9 cellular contexts compared by ENCODE assay signal in the genomic region with DNA sequence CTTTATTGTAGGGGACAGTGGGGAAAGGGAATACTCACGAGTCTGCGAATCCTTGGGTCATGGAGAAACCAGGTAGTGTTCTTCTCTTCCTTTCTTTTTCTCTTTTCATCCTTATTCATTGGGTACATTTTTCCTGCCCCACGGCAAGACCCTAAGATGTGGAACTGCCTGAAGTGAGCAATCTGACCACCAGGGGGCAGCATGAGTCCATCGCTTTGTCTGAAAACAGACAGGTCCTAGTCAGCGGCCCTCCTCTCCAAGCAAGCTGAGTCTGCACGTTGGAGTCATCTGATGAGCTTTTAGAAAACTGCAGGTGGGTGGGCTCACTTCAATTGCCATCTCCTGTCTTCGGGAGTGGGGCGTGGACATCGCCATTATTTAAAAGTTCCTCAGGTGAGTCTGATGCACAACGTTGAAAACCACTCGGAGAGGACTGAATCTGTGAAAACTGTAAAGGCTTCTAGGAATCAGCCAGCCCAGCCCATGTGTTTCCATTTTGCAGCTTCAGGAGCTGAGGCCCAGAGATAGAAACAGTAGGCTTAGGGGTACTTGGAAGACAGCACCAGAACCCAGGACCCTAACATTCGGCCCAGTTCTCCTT. TPM values are rescaled to one million over a fixed set of nuclear protein-coding genes. Genes with fewer than 3 reads are reported as not detected.
DNase-seq lines count a peak whose midpoint lies in the region; ATAC-seq and TF ChIP-seq lines count a peak whose summit lies in the region.
"Had no signal": no experiment of that assay in that cellular context is flagged by ENCODE, and none has a peak within 500 bp of the region (broad histone marks: within the 10 kb centered on the region; RNA-seq: fewer than 3 reads in every experiment).

No MANE protein-coding gene starts in this region.

- peak; percentile 100 for ATAC-seq in GM23338
- peak; percentile 88 for ATAC-seq in activated naive CD8-positive, alpha-beta T cell treated with anti-CD3 and anti-CD28 coated beads, Interleukin-2, amount 10 ng/mL, durations not matched to agents 7 days and 5 days (ENCODE audit: low read depth)

- intact Hi-C loops in Caco-2 (cut with micrococcal nuclease; ENCODE audit: unreplicated experiment) (loop anchor here (1.0 kb wide), 1 partner anchor 21 kb away; no protein-coding TSS in a partner anchor), cardiac septum (cut with DNase I) (loop anchor here (5.0 to 10.0 kb wide), 2 partner anchors 179 to 444 kb away; no protein-coding TSS in a partner anchor), prostate gland (cut with DNase I) (no loop called here), vagina (cut with DNase I) (no loop called here)

- H3K36me3 ChIP-seq in Caco-2 (ENCODE audit: control insufficient read depth, insufficient read depth, low read length) (no peaks in the 10 kb centered on the region), GM23338 (ENCODE audit: insufficient read depth) (no peaks in the 10 kb centered on the region), prostate gland (no peaks in the 10 kb centered on the region), vagina (no peaks in the 10 kb centered on the region)

- H3K27me3 Mint-ChIP-seq in Caco-2 (ENCODE audit: insufficient read depth, unreplicated experiment): peaks cover 24% of the 10 kb centered on the region
- peaks cover 10% of the 10 kb centered on the region for H3K27me3 Mint-ChIP-seq in GM23338 (ENCODE audit: insufficient read depth, low read depth, poor library complexity)
- peaks cover 23% of the 10 kb centered on the region for H3K27me3 Mint-ChIP-seq in activated naive CD8-positive, alpha-beta T cell treated with anti-CD3 and anti-CD28 coated beads, Interleukin-2, amount 10 ng/mL, durations not matched to agents 7 days and 5 days

- no peak overlapping the region for H3K4me2 ChIP-seq in GM23338

- TF ChIP-seq CTCF in Caco-2 (IDR thresholded peaks at IDR 0.05; ENCODE audit: insufficient read depth in 1 of 2, low read depth in 1 of 2, low read length in 1 of 2, severe bottlenecking in 1 of 2, unreplicated experiment in 1 of 2): peak; percentile 94 to 95
- peak; percentile 97 to 98 for TF ChIP-seq CTCF in GM23338 (conservative IDR thresholded peaks at IDR 0.05; ENCODE audit: low read depth in 2 of 2)
- peak; percentile 76 to 93 (median 84) for TF ChIP-seq CTCF in prostate gland (IDR thresholded peaks at IDR 0.05)
- peak; percentile 72 to 89 (median 75) for TF ChIP-seq CTCF in vagina (IDR thresholded peaks at IDR 0.05)

- CTCF ChIA-PET in Caco-2 (lab: Charles Lee): interaction anchor here (0.5 to 2.6 kb wide), 11 partner anchors 8 to 1203 kb away, joined by 3 to 24 read pairs (median 4); partner anchors contain the start of gene CD59

- H2AFZ ChIP-seq in GM23338: peak overlapping the region; percentile 25

- no TSS peak for BruUV-seq in Caco-2 (replicated peaks; lab: Mats Ljungman, UMichigan)

- H3K4me3 Mint-ChIP-seq in Caco-2 (ENCODE audit: unreplicated experiment): no peak overlapping the region
- no peak overlapping the region for H3K4me3 Mint-ChIP-seq in GM23338
- no peak overlapping the region for H3K4me3 Mint-ChIP-seq in activated naive CD8-positive, alpha-beta T cell treated with anti-CD3 and anti-CD28 coated beads, Interleukin-2, amount 10 ng/mL, durations not matched to agents 7 days and 5 days
- H3K4me3 Mint-ChIP-seq: T-helper 1 cell treated with Interleukin-12 subunit alpha and Interleukin-12 subunit beta and Interleukin-4 antibody, amounts not matched to agents 30 μg/mL and 1 μg/mL, for 36 hours had no signal

- no peaks in the 10 kb centered on the region for H3F3A ChIP-seq in GM23338 (replicated peaks; ENCODE audit: low read depth)

- H3K9me3 Mint-ChIP-seq in Caco-2 (ENCODE audit: unreplicated experiment) (no peaks in the 10 kb centered on the region), GM23338 (no peaks in the 10 kb centered on the region)
- no peaks in the 10 kb centered on the region for H3K9me3 Mint-ChIP-seq in activated naive CD8-positive, alpha-beta T cell treated with anti-CD3 and anti-CD28 coated beads, Interleukin-2, amount 10 ng/mL, durations not matched to agents 7 days and 5 days
- H3K9me3 Mint-ChIP-seq: T-helper 1 cell treated with Interleukin-12 subunit alpha and Interleukin-12 subunit beta and Interleukin-4 antibody, amounts not matched to agents 30 μg/mL and 1 μg/mL, for 36 hours had no signal

- DNase-seq in Caco-2 (peak; percentile 83 to 90), GM23338 (ENCODE audit: low spot score) (peak; percentile 94), NCI-H128 (lab: John Stamatoyannopoulos, UW; ENCODE audit: unreplicated experiment) (peak; percentile 89), SKM-1 treated with dmso at 0.1 percent for 144 hours (lab: John Stamatoyannopoulos, UW; ENCODE audit: unreplicated experiment) (peak; percentile 40), cardiac septum (ENCODE audit: low spot score) (peak; percentile 88), prostate gland (ENCODE audit: low spot score) (peak; percentile 70), vagina (ENCODE audit: extremely low spot score in 2 of 2) (no peak)
- peak; percentile 78 for DNase-seq in activated naive CD8-positive, alpha-beta T cell treated with anti-CD3 and anti-CD28 coated beads, Interleukin-2, amount 10 ng/mL, durations not matched to agents 7 days and 5 days

- H3K4me1 Mint-ChIP-seq in Caco-2 (ENCODE audit: low read depth, unreplicated experiment) (no peaks in the 10 kb centered on the region), GM23338 (peaks cover 4% of the 10 kb centered on the region; the same call in 1 of the 3 replicates)
- peaks cover 3% of the 10 kb centered on the region for H3K4me1 Mint-ChIP-seq in activated naive CD8-positive, alpha-beta T cell treated with anti-CD3 and anti-CD28 coated beads, Interleukin-2, amount 10 ng/mL, durations not matched to agents 7 days and 5 days

- H3K4me1 ChIP-seq in Caco-2: no peaks in the 10 kb centered on the region
- H3K4me1 ChIP-seq in GM23338 (ENCODE audit: insufficient read depth): no peaks in the 10 kb centered on the region
- no peaks in the 10 kb centered on the region for H3K4me1 ChIP-seq in prostate gland (replicated peaks)
- no peaks in the 10 kb centered on the region for H3K4me1 ChIP-seq in vagina

- H3K27ac Mint-ChIP-seq in Caco-2 (ENCODE audit: unreplicated experiment) (no peak overlapping the region), GM23338 (no peak overlapping the region)
- H3K27ac Mint-ChIP-seq in activated naive CD8-positive, alpha-beta T cell treated with anti-CD3 and anti-CD28 coated beads, Interleukin-2, amount 10 ng/mL, durations not matched to agents 7 days and 5 days: no peak overlapping the region
- H3K27ac Mint-ChIP-seq: T-helper 1 cell treated with Interleukin-12 subunit alpha and Interleukin-12 subunit beta and Interleukin-4 antibody, amounts not matched to agents 30 μg/mL and 1 μg/mL, for 36 hours had no signal

- H3K36me3 Mint-ChIP-seq in Caco-2 (ENCODE audit: insufficient read depth, unreplicated experiment): no peaks in the 10 kb centered on the region
- no peaks in the 10 kb centered on the region for H3K36me3 Mint-ChIP-seq in GM23338 (ENCODE audit: low read depth)
- no peaks in the 10 kb centered on the region for H3K36me3 Mint-ChIP-seq in activated naive CD8-positive, alpha-beta T cell treated with anti-CD3 and anti-CD28 coated beads, Interleukin-2, amount 10 ng/mL, durations not matched to agents 7 days and 5 days

- H3K9me3 ChIP-seq in Caco-2: no peaks in the 10 kb centered on the region
- no peaks in the 10 kb centered on the region for H3K9me3 ChIP-seq in prostate gland
- H3K9me3 ChIP-seq in vagina: no peaks in the 10 kb centered on the region

- H3K27me3 ChIP-seq in Caco-2 (replicated peaks; ENCODE audit: control insufficient read depth, insufficient read depth, low read length) (no peaks in the 10 kb centered on the region), GM23338 (ENCODE audit: insufficient read depth) (no peaks in the 10 kb centered on the region), prostate gland (replicated peaks; ENCODE audit: insufficient read depth) (no peaks in the 10 kb centered on the region), vagina (no peaks in the 10 kb centered on the region)

- H3K4me3 ChIP-seq in Caco-2 (ENCODE audit: low read depth, low read length) (no peak overlapping the region), GM23338 (no peak overlapping the region), prostate gland (no peak overlapping the region), vagina (no peak overlapping the region)

- no peaks in the 10 kb centered on the region for H3K79me2 ChIP-seq in GM23338 (replicated peaks; ENCODE audit: insufficient read depth)

- 25% methylated on average over 12 of the region's 12 CpGs for WGBS in prostate gland

- POLR2A ChIA-PET in Caco-2 (lab: Charles Lee): no interaction called here
- POLR2A ChIA-PET in activated naive CD8-positive, alpha-beta T cell treated with anti-CD3 and anti-CD28 coated beads, Interleukin-2, amount 10 ng/mL, durations not matched to agents 7 days and 5 days (lab: Charles Lee): interaction anchor here (1.0 kb wide), 1 partner anchor 21 kb away, joined by 3 read pairs; no protein-coding TSS in a partner anchor

- TF ChIP-seq POLR2A in prostate gland (IDR thresholded peaks at IDR 0.05) (no peak), vagina (IDR thresholded peaks at IDR 0.05) (no peak)

- no peaks in the 10 kb centered on the region for H3K9me2 ChIP-seq in GM23338 (ENCODE audit: insufficient read depth)

- no peaks in the 10 kb centered on the region for H4K20me1 ChIP-seq in GM23338 (replicated peaks; ENCODE audit: insufficient read depth)

- H3K27ac ChIP-seq in GM23338 (ENCODE audit: low read depth) (no peak overlapping the region), prostate gland (no peak overlapping the region), vagina (no peak overlapping the region)

TF ChIP-seq in GM23338, 12 proteins besides CTCF, POLR2A, EP300 and RAD21 (continues in another document):
- TF ChIP-seq ZNF331 (CRISPR knock-in tag; IDR thresholded peaks at IDR 0.05; ENCODE audit: low read depth) (no peak), NANOG (IDR thresholded peaks at IDR 0.05; ENCODE audit: borderline replicate concordance) (no peak), ZNF114 (CRISPR knock-in tag; IDR thresholded peaks at IDR 0.05) (no peak)

RNA-seq across cellular contexts. Expression of gene FBXO3, which starts 34.0 kb away (rescaled TPM):
- 27.4 and 29.6 TPM in 2 replicates for total RNA-seq in Caco-2 (2022)
- 28.4 TPM in 2 replicates for total RNA-seq in GM23338 (2014; rRNA removed; shearing (Covaris generic))
- polyA plus RNA-seq in GM23338 (2016; fragmentation: Nextera tagmentation; extraction: Ambion mirVana): 10.4 and 12.5 TPM in 2 replicates
- total RNA-seq in activated naive CD8-positive, alpha-beta T cell treated with anti-CD3 and anti-CD28 coated beads, Interleukin-2, amount 10 ng/mL, durations not matched to agents 7 days and 5 days: 10 to 100 TPM; 29.4 to 30.1 TPM
- 46.1 TPM for total RNA-seq in cardiac septum
- total RNA-seq in prostate gland: 10 to 100 TPM; 24.5 to 45.0 TPM
- 29.7 TPM for total RNA-seq in vagina

Comparison
In these comparisons a context has a peak if more than half of its experiments do, and no peak if none do; other contexts are left out.
1. DNase-seq: peak in Caco-2 (2 of 2), GM23338 (single experiment), NCI-H128 (single experiment), SKM-1 treated with dmso at 0.1 percent for 144 hours (single experiment), activated naive CD8-positive, alpha-beta T cell treated with anti-CD3 and anti-CD28 coated beads, Interleukin-2, amount 10 ng/mL, durations not matched to agents 7 days and 5 days (single experiment), cardiac septum (single experiment) and prostate gland (single experiment); none in vagina (0 of 2).
2. intact Hi-C loops: an anchor here in Caco-2 (1.0 kb wide) and cardiac septum (5.0 to 10.0 kb wide); none called in prostate gland and vagina.
3. Peak in every context shown above with its lines, with median percentiles within 50 percentile points of each other: CTCF ChIP-seq.